8 cellular contexts compared by ENCODE assay signal in genomic region chr4:125316781-125317525, GRCh38. TPM values are rescaled to one million over a fixed set of nuclear protein-coding genes. Genes with fewer than 3 reads are reported as not detected.
DNase-seq lines count a peak whose midpoint lies in the region; ATAC-seq and TF ChIP-seq lines count a peak whose summit lies in the region.

No MANE protein-coding gene starts in this region.

- H3K9ac ChIP-seq in SK-N-MC (ENCODE audit: insufficient read length), result peak overlapping the region; percentile 96

- H3K36me3 ChIP-seq in SK-N-MC (ENCODE audit: insufficient read depth, low read length), result peaks cover 62% of the 10 kb centered on the region

- peak overlapping the region; percentile 96; the same call in 1 of the 2 replicates for H3K27ac ChIP-seq in SK-N-MC

- peak overlapping the region; percentile 99 for H3K4me3 Mint-ChIP-seq in neural crest cell

- ATAC-seq in HG03571 (IDR thresholded peaks at IDR 0.05; ENCODE audit: unreplicated experiment), result no peak

- H3K9me3 ChIP-seq in SK-N-MC (ENCODE audit: low read depth, low read length), result no peaks in the 10 kb centered on the region; the same call in 1 of the 2 replicates

- H3K4me1 Mint-ChIP-seq in neural crest cell, result peaks cover 73% of the 10 kb centered on the region

- H3K27me3 Mint-ChIP-seq in neural crest cell (ENCODE audit: low read depth), result peaks cover 28% of the 10 kb centered on the region

- H3K4me3 ChIP-seq in SK-N-MC (peak overlapping the region; percentile 89), foreskin fibroblast (ENCODE audit: low read depth in 1 of 2, low read length in 2 of 2) (peak overlapping the region; percentile 70 to 99)

- H3K9me3 Mint-ChIP-seq in neural crest cell, result no peaks in the 10 kb centered on the region

- DNase-seq in SIG-M5 treated with dmso at 0.1 percent for 504 hours (lab: John Stamatoyannopoulos, UW; ENCODE audit: unreplicated experiment) (peak; percentile 84), SIG-M5 (lab: John Stamatoyannopoulos, UW) (no peak), SK-N-MC (ENCODE audit: low read depth, low spot score) (no peak), foreskin fibroblast (peak; percentile 45 to 73), neural crest cell (ENCODE audit: low read depth, low spot score) (peak; percentile 31), inferior parietal cortex (ENCODE audit: extremely low spot score) (no peak), NCI-H128 (lab: John Stamatoyannopoulos, UW; ENCODE audit: unreplicated experiment) (no peak)

- H3K27ac Mint-ChIP-seq in neural crest cell (ENCODE audit: unreplicated experiment), result peak overlapping the region; percentile 53

- peaks cover 26% of the 10 kb centered on the region for H3K36me3 Mint-ChIP-seq in neural crest cell (ENCODE audit: low read depth)

- TF ChIP-seq CTCF in foreskin fibroblast (IDR thresholded peaks at IDR 0.05; ENCODE audit: low read depth, low read length), result peak; percentile 40
- peak; percentile 13 for TF ChIP-seq CTCF in neural crest cell (conservative IDR thresholded peaks at IDR 0.05)

RNA-seq across cellular contexts. Expression of gene FAT4, which starts 2.2 kb away (rescaled TPM):
- 26.0 and 26.6 TPM in 2 replicates for total RNA-seq in neural crest cell

Comparison
In these comparisons a context has a peak if more than half of its experiments do, and no peak if none do; other contexts are left out.
1. DNase-seq: peak in SIG-M5 treated with dmso at 0.1 percent for 504 hours (single experiment), foreskin fibroblast (2 of 2) and neural crest cell (single experiment); none in SIG-M5 (single experiment), SK-N-MC (single experiment), inferior parietal cortex (single experiment) and NCI-H128 (single experiment).